9 cellular contexts compared by ENCODE assay signal in the genomic region with DNA sequence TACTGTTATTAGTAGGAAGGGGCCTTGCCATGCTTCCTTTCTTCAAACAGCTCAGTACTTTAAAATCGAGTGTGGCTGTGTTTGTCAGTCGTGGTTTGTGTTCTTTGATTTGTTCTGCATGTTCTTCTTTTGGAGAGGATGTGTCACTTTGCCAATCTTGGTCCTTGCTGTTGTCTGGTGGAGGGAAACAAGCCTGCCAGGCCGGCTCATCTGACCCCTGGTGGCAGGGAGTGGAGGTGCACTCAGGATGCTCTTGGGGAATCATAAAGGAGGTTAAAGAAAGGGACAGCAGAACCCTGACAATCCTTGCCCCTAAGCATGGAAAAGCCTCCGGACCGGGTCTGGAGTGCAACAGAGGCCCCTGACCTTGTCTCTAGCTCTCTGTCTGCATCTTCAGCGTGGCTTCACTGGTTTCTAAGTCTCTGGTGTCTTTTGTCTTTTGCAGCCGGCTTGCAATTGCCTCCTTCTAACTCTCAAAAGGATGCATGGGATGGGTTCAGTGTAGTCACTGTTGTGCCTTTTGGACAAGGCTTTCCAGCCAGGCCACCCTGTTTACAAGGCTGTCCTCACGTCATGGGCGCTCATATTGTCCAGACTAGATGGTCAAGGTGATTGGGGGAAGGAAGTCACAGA.
DNase-seq lines count a peak whose midpoint lies in the region; ATAC-seq and TF ChIP-seq lines count a peak whose summit lies in the region.
"Had no signal": no experiment of that assay in that cellular context is flagged by ENCODE, and none has a peak within 500 bp of the region (broad histone marks: within the 10 kb centered on the region; RNA-seq: fewer than 3 reads in every experiment).

No MANE protein-coding gene starts in this region.

- peak; percentile 52 for ATAC-seq in CD4-positive, alpha-beta T cell (ENCODE audit: poor library complexity)
- ATAC-seq in HG03378 (IDR thresholded peaks at IDR 0.05; ENCODE audit: unreplicated experiment): peak; percentile 91

- CTCF ChIA-PET in CD4-positive, alpha-beta T cell (lab: Charles Lee): no interaction called here

- H3K27ac Mint-ChIP-seq in CD4-positive, alpha-beta T cell: no peak overlapping the region
- H3K27ac Mint-ChIP-seq: T-helper 1 cell treated with Interleukin-12 subunit alpha and Interleukin-12 subunit beta and Interleukin-4 antibody, amounts not matched to agents 30 μg/mL and 1 μg/mL, for 36 hours had no signal

- H3K4me3 Mint-ChIP-seq in CD4-positive, alpha-beta T cell: no peak overlapping the region
- H3K4me3 Mint-ChIP-seq: T-helper 1 cell treated with Interleukin-12 subunit alpha and Interleukin-12 subunit beta and Interleukin-4 antibody, amounts not matched to agents 30 μg/mL and 1 μg/mL, for 36 hours had no signal

- intact Hi-C loops in CD4-positive, alpha-beta T cell (cut with DNase I, micrococcal nuclease): loop anchor here in 1 of 2 experiments (1.0 kb wide), 1 partner anchor 112 kb away; no protein-coding TSS in a partner anchor

- peak; percentile 23 to 66 (median 44) for DNase-seq in CD4-positive, alpha-beta T cell
- peak; percentile 58 for DNase-seq in GM19238 (ENCODE audit: insufficient read length, low spot score)
- DNase-seq in OCI-M1 (lab: John Stamatoyannopoulos, UW): peak; percentile 75
- peak; percentile 62 for DNase-seq in activated T-cell treated with anti-CD3 and anti-CD28 coated beads, Interleukin-2, amount 50 U/mL, for 1 hour
- peak; percentile 68 for DNase-seq in fibroblast of mammary gland (ENCODE audit: low read depth)
- peak in 53 of 56 donors; percentile 5 to 83 (median 54) for DNase-seq in nucleus accumbens (lab: John Stamatoyannopoulos, UW)
- peak; percentile 78 to 85 for DNase-seq in suprapubic skin (ENCODE audit: low spot score in 2 of 2)

- H3K27me3 ChIP-seq in CD4-positive, alpha-beta T cell (ENCODE audit: control insufficient read depth, insufficient read depth, low read length): no peaks in the 10 kb centered on the region
- H3K27me3 ChIP-seq in suprapubic skin: no peaks in the 10 kb centered on the region

- no peak for TF ChIP-seq POLR2A in suprapubic skin (IDR thresholded peaks at IDR 0.05)

- peak; percentile 86 for TF ChIP-seq CTCF in CD4-positive, alpha-beta T cell (IDR thresholded peaks at IDR 0.05)
- peak; percentile 96 for TF ChIP-seq CTCF in fibroblast of mammary gland (conservative IDR thresholded peaks at IDR 0.05; ENCODE audit: control insufficient read depth, insufficient read depth, low read depth, low read length)
- TF ChIP-seq CTCF in suprapubic skin (IDR thresholded peaks at IDR 0.05): peak; percentile 78 to 94

- H3K27me3 Mint-ChIP-seq in CD4-positive, alpha-beta T cell: no peaks in the 10 kb centered on the region

- H3K4me3 ChIP-seq in fibroblast of mammary gland (ENCODE audit: control insufficient read depth, low read depth, low read length) (no peak overlapping the region), suprapubic skin (no peak overlapping the region)

- no peak for TF ChIP-seq EP300 in suprapubic skin (IDR thresholded peaks at IDR 0.05)

- no peaks in the 10 kb centered on the region for H3K36me3 Mint-ChIP-seq in CD4-positive, alpha-beta T cell (ENCODE audit: low read depth)

- H3K9me3 Mint-ChIP-seq in CD4-positive, alpha-beta T cell: no peaks in the 10 kb centered on the region
- H3K9me3 Mint-ChIP-seq: T-helper 1 cell treated with Interleukin-12 subunit alpha and Interleukin-12 subunit beta and Interleukin-4 antibody, amounts not matched to agents 30 μg/mL and 1 μg/mL, for 36 hours had no signal

- no peak overlapping the region for H3K27ac ChIP-seq in CD4-positive, alpha-beta T cell (ENCODE audit: low read depth, low read length)
- no peak overlapping the region for H3K27ac ChIP-seq in suprapubic skin

- H3K4me1 ChIP-seq in suprapubic skin: peaks cover 23% of the 10 kb centered on the region

- POLR2A ChIA-PET in CD4-positive, alpha-beta T cell (lab: Charles Lee): no interaction called here

- H3K9me3 ChIP-seq in CD4-positive, alpha-beta T cell (ENCODE audit: control insufficient read depth, low read length): no peaks in the 10 kb centered on the region
- no peaks in the 10 kb centered on the region for H3K9me3 ChIP-seq in suprapubic skin

- H3K36me3 ChIP-seq in suprapubic skin: no peaks in the 10 kb centered on the region

- peaks cover 8% of the 10 kb centered on the region for H3K4me1 Mint-ChIP-seq in CD4-positive, alpha-beta T cell (ENCODE audit: low read depth)

- 59% methylated on average over 9 of the region's 9 CpGs for WGBS in suprapubic skin
